ENCODE assay signal across 26 cellular contexts in genomic region chr22:46586123-46586519, GRCh38. TPM values are rescaled to one million over a fixed set of nuclear protein-coding genes. Genes with fewer than 3 reads are reported as not detected.
DNase-seq lines count a peak whose midpoint lies in the region; ATAC-seq, FAIRE-seq and TF ChIP-seq lines count a peak whose summit lies in the region.
"Had no signal": no experiment of that assay in that cellular context is flagged by ENCODE, and none has a peak within 500 bp of the region (broad histone marks: within the 10 kb centered on the region; RNA-seq: fewer than 3 reads in every experiment).

No MANE protein-coding gene starts in this region.

- DNase-seq in Right ventricle myocardium superior (peak; percentile 26), left cardiac atrium (no peak), K562 (ENCODE audit: extremely low read depth in 1 of 4, low spot score in 3 of 4) (peak in 2 of 4 experiments; percentile 52), lower lobe of right lung (peak; percentile 42), upper lobe of right lung (peak; percentile 63), omental fat pad (ENCODE audit: low spot score) (no peak), NCI-H2029 (lab: John Stamatoyannopoulos, UW) (no peak)
- no peak for DNase-seq in activated naive CD4-positive, alpha-beta T cell (lab: John Stamatoyannopoulos, UW)
- DNase-seq: activated CD4-positive, alpha-beta T cell treated with anti-CD3 and anti-CD28 coated beads for 1 hour; activated effector memory CD4-positive, alpha-beta T cell treated with Interleukin-2 at 50 U/mL for 16 hours; activated naive CD8-positive, alpha-beta T cell treated with anti-CD3 and anti-CD28 coated beads, Interleukin-2, amount 10 ng/mL, durations not matched to agents 7 days and 5 days; activated T-cell treated with anti-CD3 and anti-CD28 coated beads for 4 hours; CD8-positive, alpha-beta memory T cell; central memory CD4-positive, alpha-beta T cell; dermis blood vessel endothelial cell; NCI-H1417; NCI-H2081 treated with DMSO at 0.1 percent for 48 hours; NCI-H226; stimulated activated CD4-positive, alpha-beta T cell treated with anti-CD3 and anti-CD28 coated beads, Interleukin-15, amount 100 ng/mL, for 24 hours had no signal

- WGBS in K562 (ENCODE audit: insufficient coverage, low coverage, missing lambda C conversion rate) = 100% methylated on average over 1 of the region's 12 CpGs

- H3K36me3 ChIP-seq in K562 (ENCODE audit: control insufficient read depth, insufficient read depth, low read length) (peaks cover 10% of the 10 kb centered on the region; the same call in 2 of the 3 replicates), lower lobe of right lung (no peaks in the 10 kb centered on the region), upper lobe of right lung (no peaks in the 10 kb centered on the region)
- H3K36me3 ChIP-seq: thoracic aorta had no signal

- H3K9me3 ChIP-seq in K562 (replicated peaks; ENCODE audit: control insufficient read depth, insufficient read depth, low read depth, low read length) (no peaks in the 10 kb centered on the region), lower lobe of right lung (no peaks in the 10 kb centered on the region), upper lobe of right lung (no peaks in the 10 kb centered on the region)
- H3K9me3 ChIP-seq: thoracic aorta had no signal

- H3K27ac ChIP-seq in K562 (ENCODE audit: extremely low read depth, low read depth, low read length) (no peak overlapping the region), lower lobe of right lung (no peak overlapping the region), upper lobe of right lung (no peak overlapping the region)
- H3K27ac ChIP-seq: hepatocyte, thoracic aorta had no signal

- H3K79me2 ChIP-seq in K562 (ENCODE audit: control insufficient read depth, insufficient read depth, low read length) = peaks cover 80% of the 10 kb centered on the region

- H3K9ac ChIP-seq in K562 (ENCODE audit: insufficient read depth in 1 of 2, low read depth in 2 of 2, low read length in 2 of 2) = no peak overlapping the region; a peak in 1 of 4 replicates

- POLR2A ChIA-PET in K562 (lab: Yijun Ruan, JAX) = interaction anchor here (0.6 kb wide), 1 partner anchor 292 kb away, joined by 3 read pairs; no protein-coding TSS in a partner anchor

- peaks cover 7 to 70% of the 10 kb centered on the region in 2 experiments; a peak in 4 of 5 replicates for H3K4me1 ChIP-seq in K562 (replicated peaks in 1 of 2; ENCODE audit: control insufficient read depth in 2 of 2, insufficient read depth in 2 of 2, low read length in 2 of 2)
- peaks cover 71% of the 10 kb centered on the region for H3K4me1 ChIP-seq in lower lobe of right lung
- H3K4me1 ChIP-seq in upper lobe of right lung = peaks cover 46% of the 10 kb centered on the region

- ATAC-seq in Right ventricle myocardium superior (ENCODE audit: poor library complexity) (no peak), left cardiac atrium (no peak), K562 (no peak), lower lobe of right lung (no peak), upper lobe of right lung (peak; percentile 15), omental fat pad (ENCODE audit: low FRiP score) (no peak)

- H3K4me3 ChIP-seq in K562 = no peak overlapping the region
- no peak overlapping the region for H3K4me3 ChIP-seq in lower lobe of right lung
- no peak overlapping the region for H3K4me3 ChIP-seq in upper lobe of right lung
- H3K4me3 ChIP-seq: hepatocyte, thoracic aorta had no signal

- no peak for TF ChIP-seq POLR2A in K562 (conservative IDR thresholded peaks at IDR 0.05)

- no peak for TF ChIP-seq RAD21 in K562 (CRISPR knock-in tag; conservative IDR thresholded peaks at IDR 0.05 in 1 of 2, IDR thresholded peaks at IDR 0.05 in 1 of 2)

- no TSS peak for BruUV-seq in K562 (replicated peaks; lab: Mats Ljungman, UMichigan)

- H4K20me1 ChIP-seq in K562 (replicated peaks; ENCODE audit: control insufficient read depth, insufficient read depth, low read length) = peaks cover 9% of the 10 kb centered on the region

- no peak overlapping the region for H2AFZ ChIP-seq in K562 (ENCODE audit: low read depth, low read length)
- H2AFZ ChIP-seq: hepatocyte had no signal

- in situ Hi-C loops in K562 (cut with MboI) = no loop called here

- CTCF ChIA-PET in K562 (lab: Yijun Ruan, JAX; ENCODE audit: low intra/inter-chr PET ratio) = no interaction called here

- intact Hi-C loops in Right ventricle myocardium superior (cut with DNase I) = loop anchor here (10.0 kb wide), 1 partner anchor 79 kb away; no protein-coding TSS in a partner anchor
- intact Hi-C loops in left cardiac atrium (cut with DNase I) = no loop called here
- intact Hi-C loops in K562 (cut with micrococcal nuclease) = no loop called here
- intact Hi-C loops in lower lobe of right lung (cut with DNase I) = no loop called here
- intact Hi-C loops in upper lobe of right lung (cut with DNase I) = no loop called here

- no peak overlapping the region for H3K4me2 ChIP-seq in K562 (ENCODE audit: insufficient read depth, low read length)
- H3K4me2 ChIP-seq: hepatocyte had no signal

- no peak for TF ChIP-seq EP300 in K562 (IDR thresholded peaks at IDR 0.05; ENCODE audit: low read length)

- H3K9me1 ChIP-seq in K562 (ENCODE audit: control insufficient read depth, insufficient read depth, low read length) = no peaks in the 10 kb centered on the region

- H3K27me3 ChIP-seq in K562 (ENCODE audit: control insufficient read depth in 2 of 2, insufficient read depth in 2 of 2, low read length in 2 of 2) (no peaks in the 10 kb centered on the region), lower lobe of right lung (ENCODE audit: low read depth) (no peaks in the 10 kb centered on the region), upper lobe of right lung (no peaks in the 10 kb centered on the region)
- H3K27me3 ChIP-seq: hepatocyte had no signal

- no peak for FAIRE-seq in K562 (lab: Jason Lieb, UNC)
- FAIRE-seq: astrocyte, endometrium, frontal cortex, H1, TTC549 had no signal

- TF ChIP-seq CTCF in K562 (IDR thresholded peaks at IDR 0.05 in 2 of 3, conservative IDR thresholded peaks at IDR 0.05 in 1 of 3; ENCODE audit: insufficient read depth in 2 of 3, low read depth in 1 of 3, low read length in 3 of 3) (no peak), lower lobe of right lung (IDR thresholded peaks at IDR 0.05) (no peak), upper lobe of right lung (IDR thresholded peaks at IDR 0.05) (no peak), omental fat pad (IDR thresholded peaks at IDR 0.05) (no peak)

TF ChIP-seq in K562, 482 proteins besides CTCF, POLR2A, EP300 and RAD21 (continues in another document):
- TF ChIP-seq RBFOX2 (IDR thresholded peaks at IDR 0.05; ENCODE audit: low read depth, low read length) = 0 out of 2 replicates have a peak, but pooled peaks have one; percentile 7

RNA-seq across cellular contexts. Expression of gene GRAMD4, which starts 34.1 kb away (rescaled TPM):
- total RNA-seq in Right ventricle myocardium superior = 80.7 TPM
- total RNA-seq in left cardiac atrium = 10 to 100 TPM; 58.5 to 95.4 TPM
- total RNA-seq in K562 (2011; cell fraction: chromatin; rRNA removed; ENCODE audit: low replicate concordance) = 92.4 and 123 TPM in 2 replicates
- total RNA-seq in K562 (2011; cell fraction: nucleolus; rRNA removed) = 64.0 and 80.4 TPM in 2 replicates
- 41.7 and 59.0 TPM in 2 replicates for total RNA-seq in K562 (2011; cell fraction: nucleoplasm; rRNA removed)
- 44.8 and 52.4 TPM in 2 replicates for total RNA-seq in K562 (2014; rRNA removed)
- total RNA-seq in K562 (2014; rRNA removed; fragmentation: Illumina TruSeq; extraction: Trizol) = 13.6 and 14.1 TPM in 2 replicates
- total RNA-seq in K562 (2015; rRNA removed; fragmentation: Illumina TruSeq; extraction: Trizol) = 16.0 and 18.6 TPM in 2 replicates
- total RNA-seq in K562 (2021) = 44.0 and 45.4 TPM in 2 replicates
- polyA plus RNA-seq in K562 (2011; rRNA removed) = 31.9 and 35.5 TPM in 2 replicates
- 14.5 and 32.1 TPM in 2 replicates for polyA plus RNA-seq in K562 (2011; cell fraction: cytosol; rRNA removed)
- 70.0 and 77.3 TPM in 2 replicates for polyA plus RNA-seq in K562 (2011; cell fraction: nucleus; rRNA removed)
- polyA plus RNA-seq in K562 (2012) = 17.3 and 43.4 TPM in 2 replicates
- 13.7 and 15.3 TPM in 2 replicates for polyA plus RNA-seq in K562 (2014; fragmentation: Illumina TruSeq; extraction: Trizol)
- polyA plus RNA-seq in K562 (2014; fragmentation: Nextera tagmentation; extraction: Ambion mirVana) = under 1 TPM; 0.18 to 0.28 TPM
- 31.5 and 37.3 TPM in 2 replicates for polyA plus RNA-seq in K562 (2014; rRNA removed)
- polyA minus RNA-seq in K562 (2011; rRNA and poly(A)+ RNA removed) = 34.2 and 53.1 TPM in 2 replicates
- polyA minus RNA-seq in K562 (2011; cell fraction: cytosol; rRNA and poly(A)+ RNA removed) = 20.3 and 27.3 TPM in 2 replicates
- polyA minus RNA-seq in K562 (2011; cell fraction: nucleus; rRNA and poly(A)+ RNA removed) = 21.4 and 52.2 TPM in 2 replicates
- 58.1 TPM for total RNA-seq in lower lobe of right lung
- 71.4 TPM for total RNA-seq in upper lobe of right lung
- 10 to 100 TPM; 19.1 to 25.4 (median 19.5) TPM for total RNA-seq in omental fat pad

RNA-seq across cellular contexts. Expression of gene CELSR1, which starts 48.7 kb away (rescaled TPM):
- total RNA-seq in Right ventricle myocardium superior = 7.6 TPM
- 1 to 10 TPM; 6.5 to 8.1 TPM for total RNA-seq in left cardiac atrium
- total RNA-seq in K562 (2011; cell fraction: chromatin; rRNA removed; ENCODE audit: low replicate concordance) = 0.14 and 0.19 TPM in 2 replicates
- total RNA-seq in K562 (2011; cell fraction: nucleolus; rRNA removed) = 0.13 and 0.33 TPM in 2 replicates
- total RNA-seq in K562 (2011; cell fraction: nucleoplasm; rRNA removed) = not detected in 2 replicates
- total RNA-seq in K562 (2014; rRNA removed) = not detected in 2 replicates
- not detected in 2 replicates for total RNA-seq in K562 (2014; rRNA removed; fragmentation: Illumina TruSeq; extraction: Trizol)
- total RNA-seq in K562 (2015; rRNA removed; fragmentation: Illumina TruSeq; extraction: Trizol) = not detected in 2 replicates
- 0.04 and 0.09 TPM in 2 replicates for total RNA-seq in K562 (2021)
- not detected in 2 replicates for polyA plus RNA-seq in K562 (2011; rRNA removed)
- 0.01 and 0.03 TPM in 2 replicates for polyA plus RNA-seq in K562 (2011; cell fraction: cytosol; rRNA removed)
- polyA plus RNA-seq in K562 (2011; cell fraction: nucleus; rRNA removed) = 0.01 TPM in 1 of 2 replicates, not detected in the other
- 0.01 TPM in 2 replicates for polyA plus RNA-seq in K562 (2012)
- not detected in 2 replicates for polyA plus RNA-seq in K562 (2014; fragmentation: Illumina TruSeq; extraction: Trizol)
- polyA plus RNA-seq in K562 (2014; fragmentation: Nextera tagmentation; extraction: Ambion mirVana) = under 1 TPM in 1 of 2 experiments, not detected in 1; under 0.01 TPM
- polyA plus RNA-seq in K562 (2014; rRNA removed) = not detected in 2 replicates
- not detected in 2 replicates for polyA minus RNA-seq in K562 (2011; rRNA and poly(A)+ RNA removed)
- polyA minus RNA-seq in K562 (2011; cell fraction: cytosol; rRNA and poly(A)+ RNA removed) = not detected in 2 replicates
- 0.13 TPM in 1 of 2 replicates, not detected in the other for polyA minus RNA-seq in K562 (2011; cell fraction: nucleus; rRNA and poly(A)+ RNA removed)
- total RNA-seq in lower lobe of right lung = 51.8 TPM
- 53.5 TPM for total RNA-seq in upper lobe of right lung
- 1 to 10 TPM; 1.3 to 5.9 (median 2.7) TPM for total RNA-seq in omental fat pad

Comparison
In these comparisons a context has a peak if more than half of its experiments do, and no peak if none do; other contexts are left out.
1. DNase-seq: peak in Right ventricle myocardium superior (single experiment), lower lobe of right lung (single experiment) and upper lobe of right lung (single experiment); none in left cardiac atrium (single experiment), activated naive CD4-positive, alpha-beta T cell (0 of 4), omental fat pad (single experiment) and NCI-H2029 (single experiment).